21 cellular contexts compared by ENCODE assay signal in genomic region chr4:121190389-121190788, GRCh38. TPM values are rescaled to one million over a fixed set of nuclear protein-coding genes. Genes with fewer than 3 reads are reported as not detected.
A peak's percentile ranks its signal among the peaks of the same experiment; 100 is the strongest.
DNase-seq lines count a peak whose midpoint lies in the region; ATAC-seq and TF ChIP-seq lines count a peak whose summit lies in the region.
"Had no signal": no experiment of that assay in that cellular context is flagged by ENCODE, and none has a peak within 500 bp of the region (broad histone marks: within the 10 kb centered on the region; RNA-seq: fewer than 3 reads in every experiment).

No MANE protein-coding gene starts in this region.

- H3K4me1 ChIP-seq in KMS-11 (ENCODE audit: low read depth, poor library complexity, severe bottlenecking) (peaks cover 59% of the 10 kb centered on the region), gastrocnemius medialis (no peaks in the 10 kb centered on the region)
- H3K4me1 ChIP-seq: Caco-2, parathyroid adenoma had no signal

- no peaks in the 10 kb centered on the region for H3K9me3 ChIP-seq in gastrocnemius medialis
- H3K9me3 ChIP-seq: Caco-2 had no signal

- H3K27me3 ChIP-seq in KMS-11 (ENCODE audit: insufficient read depth, low read depth), result no peaks in the 10 kb centered on the region
- no peaks in the 10 kb centered on the region for H3K27me3 ChIP-seq in gastrocnemius medialis

- no peak overlapping the region for H3K9ac ChIP-seq in KMS-11
- H3K9ac ChIP-seq: parathyroid adenoma had no signal

- H2AFZ ChIP-seq in KMS-11 (ENCODE audit: low read depth), result peak overlapping the region; percentile 23; the same call in 1 of the 2 replicates
- H2AFZ ChIP-seq: parathyroid adenoma had no signal

- TF ChIP-seq POLR2A in gastrocnemius medialis (IDR thresholded peaks at IDR 0.05), result no peak

- no peaks in the 10 kb centered on the region for H3K9me3 Mint-ChIP-seq in activated naive CD4-positive, alpha-beta T cell treated with anti-CD3 and anti-CD28 coated beads, Interleukin-2, amount 50 U/mL, for 24 hours
- no peaks in the 10 kb centered on the region for H3K9me3 Mint-ChIP-seq in activated naive CD4-positive, alpha-beta T cell treated with anti-CD3 and anti-CD28 coated beads, Interleukin-2, amount 50 U/mL, for 72 hours
- no peaks in the 10 kb centered on the region for H3K9me3 Mint-ChIP-seq in activated naive CD8-positive, alpha-beta T cell (ENCODE audit: low read depth)
- no peaks in the 10 kb centered on the region for H3K9me3 Mint-ChIP-seq in natural killer cell treated with Interleukin-12 subunit alpha and Interleukin-12 subunit beta and Interleukin-15 and Interleukin-18, amount 100 ng/mL, for 72 hours
- H3K9me3 Mint-ChIP-seq: brain had no signal

- H3K36me3 ChIP-seq in KMS-11 (ENCODE audit: insufficient read depth) (no peaks in the 10 kb centered on the region), gastrocnemius medialis (no peaks in the 10 kb centered on the region)

- DNase-seq in activated naive CD4-positive, alpha-beta T cell treated with anti-CD3 and anti-CD28 coated beads, Interleukin-2, amount 50 U/mL, for 72 hours (ENCODE audit: low spot score in 2 of 2), result no peak
- DNase-seq in natural killer cell treated with Interleukin-12 subunit alpha and Interleukin-12 subunit beta and Interleukin-15 and Interleukin-18, amount 100 ng/mL, for 72 hours (ENCODE audit: low spot score), result no peak
- DNase-seq in gastrocnemius medialis (no peak), GM10266 (ENCODE audit: extremely low spot score) (no peak)
- DNase-seq: Caco-2, cortex of kidney, foreskin fibroblast, kidney glomerular epithelial cell, NCI-H1417, NCI-H524, Right ventricle myocardium superior, trophoblast cell had no signal

- TF ChIP-seq CTCF in KMS-11 (conservative IDR thresholded peaks at IDR 0.05; ENCODE audit: low read depth, low read length), result no peak
- no peak for TF ChIP-seq CTCF in gastrocnemius medialis (IDR thresholded peaks at IDR 0.05 in 4 of 5, conservative IDR thresholded peaks at IDR 0.05 in 1 of 5)
- TF ChIP-seq CTCF in GM10266 (IDR thresholded peaks at IDR 0.05; ENCODE audit: control insufficient read depth, insufficient read depth, low read depth, missing control alignments), result no peak

- ATAC-seq in activated naive CD4-positive, alpha-beta T cell treated with anti-CD3 and anti-CD28 coated beads, Interleukin-2, amount 50 U/mL, for 72 hours, result no peak
- no peak for ATAC-seq in natural killer cell treated with Interleukin-12 subunit alpha and Interleukin-12 subunit beta and Interleukin-15 and Interleukin-18, amount 100 ng/mL, for 72 hours
- ATAC-seq in HG03135 (IDR thresholded peaks at IDR 0.05; ENCODE audit: unreplicated experiment) (no peak), gastrocnemius medialis (no peak)

- peak overlapping the region; percentile 44 for H3K27ac ChIP-seq in KMS-11
- H3K27ac ChIP-seq in gastrocnemius medialis, result no peak overlapping the region
- H3K27ac ChIP-seq: parathyroid adenoma, VCaP had no signal

- peaks cover 73% of the 10 kb centered on the region for H3K4me1 Mint-ChIP-seq in activated naive CD4-positive, alpha-beta T cell treated with anti-CD3 and anti-CD28 coated beads, Interleukin-2, amount 50 U/mL, for 24 hours
- H3K4me1 Mint-ChIP-seq in activated naive CD8-positive, alpha-beta T cell (ENCODE audit: low read depth), result peaks cover 61% of the 10 kb centered on the region
- H3K4me1 Mint-ChIP-seq in natural killer cell treated with Interleukin-12 subunit alpha and Interleukin-12 subunit beta and Interleukin-15 and Interleukin-18, amount 100 ng/mL, for 72 hours (ENCODE audit: low read depth in 2 of 2), result peaks cover 30 to 43% of the 10 kb centered on the region in 2 donors

- intact Hi-C loops in gastrocnemius medialis (cut with DNase I; ENCODE audit: low total_unique reads), result loop anchor here (5.0 kb wide), 1 partner anchor 537 kb away; no protein-coding TSS in a partner anchor

- H3K4me3 Mint-ChIP-seq in activated naive CD4-positive, alpha-beta T cell treated with anti-CD3 and anti-CD28 coated beads, Interleukin-2, amount 50 U/mL, for 24 hours, result no peak overlapping the region
- H3K4me3 Mint-ChIP-seq in activated naive CD8-positive, alpha-beta T cell, result peak overlapping the region; percentile 73
- H3K4me3 Mint-ChIP-seq in natural killer cell treated with Interleukin-12 subunit alpha and Interleukin-12 subunit beta and Interleukin-15 and Interleukin-18, amount 100 ng/mL, for 72 hours, result peak overlapping the region; percentile 57
- H3K4me3 Mint-ChIP-seq: brain had no signal

- in situ Hi-C loops in gastrocnemius medialis (cut with MboI; ENCODE audit: low sequenced_read_pairs in 4 of 4), result loop anchor here in 2 of 4 donors (10.0 to 25.0 kb wide), 2 partner anchors 64 to 547 kb away; no protein-coding TSS in a partner anchor

- H3K79me2 ChIP-seq in KMS-11 (ENCODE audit: insufficient read depth, low read depth), result no peaks in the 10 kb centered on the region
- H3K79me2 ChIP-seq: parathyroid adenoma had no signal

- no peaks in the 10 kb centered on the region for H3K36me3 Mint-ChIP-seq in activated naive CD4-positive, alpha-beta T cell treated with anti-CD3 and anti-CD28 coated beads, Interleukin-2, amount 50 U/mL, for 24 hours
- H3K36me3 Mint-ChIP-seq in activated naive CD4-positive, alpha-beta T cell treated with anti-CD3 and anti-CD28 coated beads, Interleukin-2, amount 50 U/mL, for 72 hours, result no peaks in the 10 kb centered on the region
- H3K36me3 Mint-ChIP-seq in activated naive CD8-positive, alpha-beta T cell, result no peaks in the 10 kb centered on the region
- H3K36me3 Mint-ChIP-seq in natural killer cell treated with Interleukin-12 subunit alpha and Interleukin-12 subunit beta and Interleukin-15 and Interleukin-18, amount 100 ng/mL, for 72 hours, result no peaks in the 10 kb centered on the region
- H3K36me3 Mint-ChIP-seq: brain had no signal

- no peaks in the 10 kb centered on the region for H3K27me3 Mint-ChIP-seq in activated naive CD4-positive, alpha-beta T cell treated with anti-CD3 and anti-CD28 coated beads, Interleukin-2, amount 50 U/mL, for 24 hours
- H3K27me3 Mint-ChIP-seq in activated naive CD8-positive, alpha-beta T cell, result no peaks in the 10 kb centered on the region
- no peaks in the 10 kb centered on the region for H3K27me3 Mint-ChIP-seq in natural killer cell treated with Interleukin-12 subunit alpha and Interleukin-12 subunit beta and Interleukin-15 and Interleukin-18, amount 100 ng/mL, for 72 hours

- peak overlapping the region; percentile 69; the same call in 1 of the 2 replicates for H3K4me2 ChIP-seq in KMS-11

- peak overlapping the region; percentile 71 for H3K27ac Mint-ChIP-seq in activated naive CD4-positive, alpha-beta T cell treated with anti-CD3 and anti-CD28 coated beads, Interleukin-2, amount 50 U/mL, for 24 hours
- H3K27ac Mint-ChIP-seq in activated naive CD4-positive, alpha-beta T cell treated with anti-CD3 and anti-CD28 coated beads, Interleukin-2, amount 50 U/mL, for 72 hours, result peak overlapping the region in 1 of 2 donors; percentile 46
- H3K27ac Mint-ChIP-seq in activated naive CD8-positive, alpha-beta T cell, result peak overlapping the region; percentile 79
- peak overlapping the region; percentile 38 to 63 for H3K27ac Mint-ChIP-seq in natural killer cell treated with Interleukin-12 subunit alpha and Interleukin-12 subunit beta and Interleukin-15 and Interleukin-18, amount 100 ng/mL, for 72 hours
- H3K27ac Mint-ChIP-seq: brain had no signal

- H4K20me1 ChIP-seq in KMS-11 (ENCODE audit: insufficient read depth), result no peaks in the 10 kb centered on the region

- H3K4me3 ChIP-seq in KMS-11 (IDR thresholded peaks at IDR 0.05; ENCODE audit: insufficient read depth, low read depth, low read length) (no peak overlapping the region), gastrocnemius medialis (no peak overlapping the region)

RNA-seq across cellular contexts. Expression of gene TNIP3, which starts 26.3 kb away (rescaled TPM):
- total RNA-seq in activated naive CD4-positive, alpha-beta T cell treated with anti-CD3 and anti-CD28 coated beads, Interleukin-2, amount 50 U/mL, for 72 hours, result 1 to 10 TPM; 3.2 to 5.4 TPM
- 1 to 10 TPM in 1 of 2 donors, under 1 TPM in 1; 0.45 to 4.5 TPM for total RNA-seq in natural killer cell treated with Interleukin-12 subunit alpha and Interleukin-12 subunit beta and Interleukin-15 and Interleukin-18, amount 100 ng/mL, for 72 hours
- total RNA-seq in gastrocnemius medialis, result not detected
- total RNA-seq: endothelial cell of umbilical vein, LHCN-M2, Right ventricle myocardium superior had no signal
